Comparison of ENCODE assay signal across 8 cellular contexts in genomic region chr12:47812797-47813490, GRCh38. TPM values are rescaled to one million over a fixed set of nuclear protein-coding genes. Genes with fewer than 3 reads are reported as not detected.
DNase-seq lines count a peak whose midpoint lies in the region; ATAC-seq and TF ChIP-seq lines count a peak whose summit lies in the region.

No MANE protein-coding gene starts in this region.

- H4K20me1 ChIP-seq in MM.1S (ENCODE audit: insufficient read depth, low read length): no peaks in the 10 kb centered on the region

- H3K4me3 Mint-ChIP-seq in activated CD4-positive, alpha-beta T cell treated with anti-CD3 and anti-CD28 coated beads, Interleukin-2, amount 10 ng/mL, durations not matched to agents 7 days and 5 days: peak overlapping the region; percentile 94

- POLR2A ChIA-PET in activated CD4-positive, alpha-beta T cell treated with anti-CD3 and anti-CD28 coated beads, Interleukin-2, amount 10 ng/mL, durations not matched to agents 7 days and 5 days (lab: Charles Lee): interaction anchor here (0.6 to 2.9 kb wide), 4 partner anchors 9 to 27 kb away, joined by 3 to 18 read pairs (median 4); no protein-coding TSS in a partner anchor

- H3K27me3 ChIP-seq in H7 (ENCODE audit: control insufficient read depth, insufficient read depth, low read length): no peaks in the 10 kb centered on the region
- no peaks in the 10 kb centered on the region for H3K27me3 ChIP-seq in MM.1S (replicated peaks; ENCODE audit: insufficient read depth, low read length)
- no peaks in the 10 kb centered on the region for H3K27me3 ChIP-seq in lower lobe of right lung (ENCODE audit: low read depth)

- H3K4me1 ChIP-seq in MM.1S (ENCODE audit: low read length) (peaks cover 87% of the 10 kb centered on the region), lower lobe of right lung (peaks cover 98% of the 10 kb centered on the region)

- DNase-seq in GDM1 (lab: John Stamatoyannopoulos, UW) (peak; percentile 94), H7 (peak; percentile 96), MM.1S (peak; percentile 98), coronary artery (ENCODE audit: low spot score) (peak; percentile 97), lower lobe of right lung (peak; percentile 92), NCI-H146 (lab: John Stamatoyannopoulos, UW) (no peak)
- peak; percentile 95 for DNase-seq in activated CD4-positive, alpha-beta T cell treated with anti-CD3 and anti-CD28 coated beads, Interleukin-2, amount 10 ng/mL, durations not matched to agents 7 days and 5 days
- DNase-seq in stimulated activated CD4-positive, alpha-beta T cell treated with anti-CD3 and anti-CD28 coated beads, TNF-alpha, amount 100 ng/mL, for 24 hours (ENCODE audit: low read depth in 3 of 3): peak; percentile 90 to 96 (median 91)

- H3F3A ChIP-seq in MM.1S (ENCODE audit: insufficient read depth, low read length): peaks cover 78% of the 10 kb centered on the region

- CTCF ChIA-PET in activated CD4-positive, alpha-beta T cell treated with anti-CD3 and anti-CD28 coated beads, Interleukin-2, amount 10 ng/mL, durations not matched to agents 7 days and 5 days (lab: Charles Lee): interaction anchor here (0.6 to 17.2 kb wide), 14 partner anchors 9 to 151 kb away, joined by 3 to 309 read pairs (median 4); partner anchors contain the start of gene TMEM106C

- no peak overlapping the region for H2AFZ ChIP-seq in MM.1S (ENCODE audit: low read length)

- TF ChIP-seq CTCF in MM.1S (IDR thresholded peaks at IDR 0.05; ENCODE audit: low read length) (peak; percentile 27; the same call in 1 of the 2 replicates), coronary artery (IDR thresholded peaks at IDR 0.05) (no peak), lower lobe of right lung (IDR thresholded peaks at IDR 0.05) (no peak)

- H3K27me3 Mint-ChIP-seq in activated CD4-positive, alpha-beta T cell treated with anti-CD3 and anti-CD28 coated beads, Interleukin-2, amount 10 ng/mL, durations not matched to agents 7 days and 5 days: no peaks in the 10 kb centered on the region

- H3K27ac Mint-ChIP-seq in activated CD4-positive, alpha-beta T cell treated with anti-CD3 and anti-CD28 coated beads, Interleukin-2, amount 10 ng/mL, durations not matched to agents 7 days and 5 days: peak overlapping the region; percentile 97

- intact Hi-C loops in lower lobe of right lung (cut with DNase I): no loop called here

- peaks cover 65% of the 10 kb centered on the region for H3K36me3 Mint-ChIP-seq in activated CD4-positive, alpha-beta T cell treated with anti-CD3 and anti-CD28 coated beads, Interleukin-2, amount 10 ng/mL, durations not matched to agents 7 days and 5 days (ENCODE audit: low read depth)

- H3K79me2 ChIP-seq in MM.1S (ENCODE audit: low read length): peaks cover 93% of the 10 kb centered on the region

- peak overlapping the region; percentile 83 for H3K9ac ChIP-seq in MM.1S (ENCODE audit: low read length)

- peak overlapping the region; percentile 96 for H3K27ac ChIP-seq in MM.1S (ENCODE audit: low read length)
- peak overlapping the region; percentile 96 to 100 for H3K27ac ChIP-seq in coronary artery
- H3K27ac ChIP-seq in lower lobe of right lung: peak overlapping the region; percentile 97

- H3K9me2 ChIP-seq in MM.1S (replicated peaks; ENCODE audit: insufficient read depth, low read length): no peaks in the 10 kb centered on the region

- H3K4me1 Mint-ChIP-seq in activated CD4-positive, alpha-beta T cell treated with anti-CD3 and anti-CD28 coated beads, Interleukin-2, amount 10 ng/mL, durations not matched to agents 7 days and 5 days: peaks cover 94% of the 10 kb centered on the region

- no peaks in the 10 kb centered on the region; the same call in 1 of the 2 replicates for H3K36me3 ChIP-seq in H7 (replicated peaks; ENCODE audit: control insufficient read depth, insufficient read depth, low read length)
- H3K36me3 ChIP-seq in MM.1S (replicated peaks; ENCODE audit: insufficient read depth, low read length): no peaks in the 10 kb centered on the region
- no peaks in the 10 kb centered on the region for H3K36me3 ChIP-seq in lower lobe of right lung

- H3K4me3 ChIP-seq in H7 (ENCODE audit: insufficient read depth, low read depth, low read length) (peak overlapping the region; percentile 19), MM.1S (ENCODE audit: low read length) (peak overlapping the region; percentile 73), coronary artery (peak overlapping the region; percentile 72), lower lobe of right lung (peak overlapping the region; percentile 50)

- peak; percentile 89 to 90 for ATAC-seq in lower lobe of right lung

- no peaks in the 10 kb centered on the region for H3K9me3 Mint-ChIP-seq in activated CD4-positive, alpha-beta T cell treated with anti-CD3 and anti-CD28 coated beads, Interleukin-2, amount 10 ng/mL, durations not matched to agents 7 days and 5 days

- peak overlapping the region; percentile 97 for H3K4me2 ChIP-seq in MM.1S (ENCODE audit: low read depth, low read length)

- H3K9me3 ChIP-seq in MM.1S (replicated peaks; ENCODE audit: insufficient read depth, low read length) (no peaks in the 10 kb centered on the region), lower lobe of right lung (no peaks in the 10 kb centered on the region)

RNA-seq across cellular contexts. Expression of gene HDAC7, which starts 6.8 kb away (rescaled TPM):
- 45.2 and 50.7 TPM in 2 replicates for total RNA-seq in H7 (2014; rRNA removed; shearing (Covaris generic))
- 100 to 1,000 TPM; 218 to 232 TPM for total RNA-seq in activated CD4-positive, alpha-beta T cell treated with anti-CD3 and anti-CD28 coated beads, Interleukin-2, amount 10 ng/mL, durations not matched to agents 7 days and 5 days
- 104 TPM for total RNA-seq in lower lobe of right lung

RNA-seq across cellular contexts. Expression of gene SLC48A1, which starts 39.9 kb away (rescaled TPM):
- total RNA-seq in H7 (2014; rRNA removed; shearing (Covaris generic)): 10.9 and 12.4 TPM in 2 replicates
- 1 to 10 TPM; 7.9 to 9.1 TPM for total RNA-seq in activated CD4-positive, alpha-beta T cell treated with anti-CD3 and anti-CD28 coated beads, Interleukin-2, amount 10 ng/mL, durations not matched to agents 7 days and 5 days
- 39.9 TPM for total RNA-seq in lower lobe of right lung

RNA-seq across cellular contexts. Expression of gene RAPGEF3, which starts 54.3 kb away (rescaled TPM):
- 10.5 and 11.8 TPM in 2 replicates for total RNA-seq in H7 (2014; rRNA removed; shearing (Covaris generic))
- total RNA-seq in activated CD4-positive, alpha-beta T cell treated with anti-CD3 and anti-CD28 coated beads, Interleukin-2, amount 10 ng/mL, durations not matched to agents 7 days and 5 days: under 1 TPM in 1 of 2 experiments, not detected in 1; 0.15 TPM
- 44.5 TPM for total RNA-seq in lower lobe of right lung

Comparison
In these comparisons a context has a peak if more than half of its experiments do, and no peak if none do; other contexts are left out.
1. H3K4me3 ChIP-seq: peak in every context shown above with its lines; median percentile 73 in MM.1S; 72 in coronary artery; 50 in lower lobe of right lung; 19 in H7.
2. RNA of gene RAPGEF3, which starts 54.3 kb away (total RNA-seq): 44.5 TPM in lower lobe of right lung (single experiment) and 10.5 to 11.8 TPM in H7; 0.15 TPM in activated CD4-positive, alpha-beta T cell treated with anti-CD3 and anti-CD28 coated beads, Interleukin-2, amount 10 ng/mL, durations not matched to agents 7 days and 5 days; every median in the first group is over 10 times any median in the second.
3. Peak in every context shown above with its lines, with median percentiles within 50 percentile points of each other: H3K27ac ChIP-seq.